In the genomic region with DNA sequence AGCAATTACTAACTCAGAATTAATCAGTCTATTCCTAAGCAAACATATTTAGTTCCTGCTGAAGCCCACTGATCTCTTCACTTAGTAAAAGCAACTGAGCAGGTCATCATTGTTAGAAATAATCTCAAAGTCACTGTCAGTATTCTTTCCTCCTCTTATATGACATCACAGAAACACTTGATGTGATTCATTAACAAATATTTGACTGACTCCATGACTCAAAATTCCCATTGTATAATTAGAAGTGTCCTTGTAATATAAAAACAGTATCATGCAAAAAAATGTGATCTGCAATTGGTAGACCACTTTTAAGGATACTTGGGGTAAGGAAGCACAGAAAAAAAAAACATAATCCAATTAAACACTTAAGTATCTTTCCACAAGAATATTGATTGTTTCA, we compare ENCODE assay signal across 1 cellular context.
A peak's percentile ranks its signal among the peaks of the same experiment; 100 is the strongest.
TF ChIP-seq lines count a peak whose summit lies in the region.

No MANE protein-coding gene starts in this region.

TF ChIP-seq in HepG2, 621 proteins besides CTCF, POLR2A, EP300 and RAD21:
- TF ChIP-seq KLF9 (CRISPR knock-in tag; IDR thresholded peaks at IDR 0.05; ENCODE audit: low read depth) (no peak), CREB1 (IDR thresholded peaks at IDR 0.05) (peak; percentile 46; the same call in 1 of the 2 replicates), CREB1 (CRISPR knock-in tag; IDR thresholded peaks at IDR 0.05) (no peak)
TF ChIP-seq in HepG2: peak in this region for 1.
